2 cellular contexts compared by ENCODE assay signal in genomic region chr15:65172531-65172930, GRCh38.
TF ChIP-seq lines count a peak whose summit lies in the region.

No MANE protein-coding gene starts in this region.

TF ChIP-seq in IMR-90, 13 proteins besides CTCF, POLR2A, EP300 and RAD21:
- TF ChIP-seq USF2 (IDR thresholded peaks at IDR 0.05; ENCODE audit: low read depth, low read length) (no peak), NFE2L2 (IDR thresholded peaks at IDR 0.05; ENCODE audit: low read depth, low read length) (no peak), CHD1 (IDR thresholded peaks at IDR 0.05; ENCODE audit: low read depth, low read length) (no peak), FOS (IDR thresholded peaks at IDR 0.05; ENCODE audit: low read depth, low read length) (no peak), MAZ (IDR thresholded peaks at IDR 0.05; ENCODE audit: borderline replicate concordance, low read depth, low read length) (no peak), CEBPB (IDR thresholded peaks at IDR 0.05; ENCODE audit: low read depth, low read length) (no peak), ELK1 (IDR thresholded peaks at IDR 0.05; ENCODE audit: borderline replicate concordance, low read depth, low read length) (no peak), SMC3 (IDR thresholded peaks at IDR 0.05; ENCODE audit: low read depth, low read length) (no peak), BHLHE40 (IDR thresholded peaks at IDR 0.05; ENCODE audit: low read depth, low read length) (no peak)

TF ChIP-seq in liver, 16 proteins besides CTCF, POLR2A, EP300 and RAD21 (continued from another document):
- TF ChIP-seq FOXA1 (IDR thresholded peaks at IDR 0.05): no peak
- TF ChIP-seq JUND (IDR thresholded peaks at IDR 0.05): no peak
- TF ChIP-seq ATF3 (IDR thresholded peaks at IDR 0.05): no peak
- TF ChIP-seq GABPA (IDR thresholded peaks at IDR 0.05 in 1 of 2, conservative IDR thresholded peaks at IDR 0.05 in 1 of 2): no peak
